In genomic region chr11:102110761-102111010, GRCh38 we compare ENCODE assay signal across 8 cellular contexts. TPM values are rescaled to one million over a fixed set of nuclear protein-coding genes. Genes with fewer than 3 reads are reported as not detected.
A peak's percentile ranks its signal among the peaks of the same experiment; 100 is the strongest.
DNase-seq lines count a peak whose midpoint lies in the region; ATAC-seq, FAIRE-seq and TF ChIP-seq lines count a peak whose summit lies in the region.

No MANE protein-coding gene starts in this region.

- DNase-seq in GM12892 (ENCODE audit: insufficient read length) = peak; percentile 29
- no peak for DNase-seq in right lobe of liver
- DNase-seq in NCI-H1048 (lab: John Stamatoyannopoulos, UW) = no peak
- DNase-seq in NCI-H1092 treated with DMSO at 0.1 percent for 48 hours (lab: John Stamatoyannopoulos, UW) = no peak
- DNase-seq in posterior vena cava (ENCODE audit: low spot score) = no peak

- peak overlapping the region; percentile 66 to 81 (median 80) for H3K4me3 ChIP-seq in right lobe of liver
- H3K4me3 ChIP-seq in urinary bladder (ENCODE audit: low read depth, low read length) = peak overlapping the region; percentile 77

- no peak for TF ChIP-seq CTCF in right lobe of liver (IDR thresholded peaks at IDR 0.05)

- no peaks in the 10 kb centered on the region for H3K9me3 ChIP-seq in right lobe of liver

- H3K36me3 ChIP-seq in right lobe of liver = no peaks in the 10 kb centered on the region
- no peaks in the 10 kb centered on the region for H3K36me3 ChIP-seq in urinary bladder (ENCODE audit: insufficient read depth)

- FAIRE-seq in GM12892 (lab: Jason Lieb, UNC) = no peak

- no CpG with 5 or more reads among the region's 31 CpGs for WGBS in right lobe of liver (ENCODE audit: insufficient coverage, low coverage, low lambda C conversion rate, missing lambda C conversion rate)
- under 1% methylated on average over 31 of the region's 31 CpGs for WGBS in urinary bladder

- peak overlapping the region; percentile 48 for H3K27ac ChIP-seq in angular gyrus (ENCODE audit: low read depth, low read length)
- peak overlapping the region; percentile 86 to 94 (median 92) for H3K27ac ChIP-seq in right lobe of liver
- peak overlapping the region; percentile 99 for H3K27ac ChIP-seq in urinary bladder (ENCODE audit: low read depth)

- H3K4me1 ChIP-seq in right lobe of liver (peaks cover 0 to 25% (median 8%) of the 10 kb centered on the region in 4 donors), urinary bladder (ENCODE audit: insufficient read depth) (no peaks in the 10 kb centered on the region)

- no peak for TF ChIP-seq POLR2A in GM12892 (IDR thresholded peaks at IDR 0.05; ENCODE audit: low read depth, low read length)
- no peak for TF ChIP-seq POLR2A in right lobe of liver (IDR thresholded peaks at IDR 0.05)

- ATAC-seq in HG02840 (IDR thresholded peaks at IDR 0.05; ENCODE audit: low FRiP score, unreplicated experiment) = peak; percentile 31
- peak; percentile 2 to 35 (median 8) for ATAC-seq in right lobe of liver

- intact Hi-C loops in right lobe of liver (cut with DNase I) = no loop called here
- intact Hi-C loops in posterior vena cava (cut with DNase I) = loop anchor here (5.0 to 10.0 kb wide), 3 partner anchors 64 to 164 kb away; no protein-coding TSS in a partner anchor

- H3K27me3 ChIP-seq in right lobe of liver = no peaks in the 10 kb centered on the region

RNA-seq across cellular contexts. Expression of gene YAP1, which starts 0.4 kb away (rescaled TPM):
- polyA plus RNA-seq in GM12892 (2012; ENCODE audit: missing spikeins) = 0.13 TPM
- 10 to 100 TPM; 17.9 to 60.5 (median 36.3) TPM for total RNA-seq in right lobe of liver
- total RNA-seq in urinary bladder = 129 TPM
- polyA plus RNA-seq in urinary bladder = 112 TPM
- total RNA-seq in posterior vena cava = 100 to 1,000 TPM; 203 to 281 TPM

Comparison
In these comparisons a context has a peak if more than half of its experiments do, and no peak if none do; other contexts are left out.
1. H3K27ac ChIP-seq: peak in every context shown above with its lines; median percentile 99 in urinary bladder; 92 in right lobe of liver; 48 in angular gyrus.
2. intact Hi-C loops: an anchor here in posterior vena cava (5.0 to 10.0 kb wide); none called in right lobe of liver.